Comparison of ENCODE assay signal across 1 cellular context in the genomic region with DNA sequence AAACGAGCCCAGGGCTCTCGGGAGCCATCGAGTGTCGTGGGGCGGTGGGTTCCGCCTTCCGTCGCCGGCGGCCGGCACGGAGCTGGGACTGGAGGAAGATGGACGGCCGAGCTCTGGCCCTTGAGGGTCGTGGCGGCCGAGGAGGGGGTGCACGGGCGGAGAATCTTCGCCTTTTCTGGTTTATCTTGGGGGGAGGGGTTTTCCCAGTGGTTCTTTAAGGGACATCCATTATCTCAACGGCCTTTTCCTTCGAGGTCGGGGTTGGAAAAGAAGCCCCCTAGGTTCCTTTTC.
TF ChIP-seq lines count a peak whose summit lies in the region.

No MANE protein-coding gene starts in this region.

TF ChIP-seq in HepG2, 621 proteins besides CTCF, POLR2A, EP300 and RAD21 (continued from another document):
- TF ChIP-seq, protein P1, sequence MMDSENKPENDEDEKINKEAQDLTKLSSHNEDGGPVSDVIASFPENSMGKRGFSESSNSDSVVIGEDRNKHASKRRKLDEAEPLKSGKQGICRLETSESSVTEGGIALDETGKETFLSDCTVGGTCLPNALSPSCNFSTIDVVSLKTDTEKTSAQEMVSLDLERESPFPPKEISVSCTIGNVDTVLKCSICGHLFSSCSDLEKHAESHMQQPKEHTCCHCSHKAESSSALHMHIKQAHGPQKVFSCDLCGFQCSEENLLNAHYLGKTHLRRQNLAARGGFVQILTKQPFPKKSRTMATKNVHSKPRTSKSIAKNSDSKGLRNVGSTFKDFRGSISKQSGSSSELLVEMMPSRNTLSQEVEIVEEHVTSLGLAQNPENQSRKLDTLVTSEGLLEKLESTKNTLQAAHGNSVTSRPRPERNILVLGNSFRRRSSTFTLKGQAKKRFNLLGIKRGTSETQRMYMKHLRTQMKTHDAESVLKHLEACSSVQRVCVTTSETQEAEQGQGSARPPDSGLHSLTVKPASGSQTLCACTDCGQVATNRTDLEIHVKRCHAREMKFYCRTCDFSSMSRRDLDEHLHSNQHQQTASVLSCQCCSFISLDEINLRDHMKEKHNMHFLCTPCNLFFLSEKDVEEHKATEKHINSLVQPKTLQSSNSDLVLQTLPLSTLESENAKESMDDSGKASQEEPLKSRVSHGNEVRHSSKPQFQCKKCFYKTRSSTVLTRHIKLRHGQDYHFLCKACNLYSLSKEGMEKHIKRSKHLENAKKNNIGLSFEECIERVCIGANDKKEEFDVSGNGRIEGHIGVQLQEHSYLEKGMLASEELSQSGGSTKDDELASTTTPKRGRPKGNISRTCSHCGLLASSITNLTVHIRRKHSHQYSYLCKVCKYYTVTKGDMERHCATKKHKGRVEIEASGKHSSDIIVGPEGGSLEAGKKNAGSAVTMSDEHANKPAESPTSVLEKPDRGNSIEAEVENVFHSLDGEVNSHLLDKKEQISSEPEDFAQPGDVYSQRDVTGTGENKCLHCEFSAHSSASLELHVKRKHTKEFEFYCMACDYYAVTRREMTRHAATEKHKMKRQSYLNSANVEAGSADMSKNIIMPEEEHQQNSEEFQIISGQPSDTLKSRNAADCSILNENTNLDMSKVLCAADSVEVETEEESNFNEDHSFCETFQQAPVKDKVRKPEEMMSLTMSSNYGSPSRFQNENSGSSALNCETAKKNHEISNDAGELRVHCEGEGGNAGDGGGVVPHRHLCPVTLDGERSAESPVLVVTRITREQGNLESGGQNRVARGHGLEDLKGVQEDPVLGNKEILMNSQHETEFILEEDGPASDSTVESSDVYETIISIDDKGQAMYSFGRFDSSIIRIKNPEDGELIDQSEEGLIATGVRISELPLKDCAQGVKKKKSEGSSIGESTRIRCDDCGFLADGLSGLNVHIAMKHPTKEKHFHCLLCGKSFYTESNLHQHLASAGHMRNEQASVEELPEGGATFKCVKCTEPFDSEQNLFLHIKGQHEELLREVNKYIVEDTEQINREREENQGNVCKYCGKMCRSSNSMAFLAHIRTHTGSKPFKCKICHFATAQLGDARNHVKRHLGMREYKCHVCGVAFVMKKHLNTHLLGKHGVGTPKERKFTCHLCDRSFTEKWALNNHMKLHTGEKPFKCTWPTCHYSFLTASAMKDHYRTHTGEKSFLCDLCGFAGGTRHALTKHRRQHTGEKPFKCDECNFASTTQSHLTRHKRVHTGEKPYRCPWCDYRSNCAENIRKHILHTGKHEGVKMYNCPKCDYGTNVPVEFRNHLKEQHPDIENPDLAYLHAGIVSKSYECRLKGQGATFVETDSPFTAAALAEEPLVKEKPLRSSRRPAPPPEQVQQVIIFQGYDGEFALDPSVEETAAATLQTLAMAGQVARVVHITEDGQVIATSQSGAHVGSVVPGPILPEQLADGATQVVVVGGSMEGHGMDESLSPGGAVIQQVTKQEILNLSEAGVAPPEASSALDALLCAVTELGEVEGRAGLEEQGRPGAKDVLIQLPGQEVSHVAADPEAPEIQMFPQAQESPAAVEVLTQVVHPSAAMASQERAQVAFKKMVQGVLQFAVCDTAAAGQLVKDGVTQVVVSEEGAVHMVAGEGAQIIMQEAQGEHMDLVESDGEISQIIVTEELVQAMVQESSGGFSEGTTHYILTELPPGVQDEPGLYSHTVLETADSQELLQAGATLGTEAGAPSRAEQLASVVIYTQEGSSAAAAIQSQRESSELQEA (CRISPR knock-in tag; IDR thresholded peaks at IDR 0.05; ENCODE audit: not compliant biosample characterization) = no peak
- TF ChIP-seq ISX (CRISPR knock-in tag; conservative IDR thresholded peaks at IDR 0.05) = no peak
